16 cellular contexts compared by ENCODE assay signal in genomic region chr16:13139661-13140241, GRCh38.
A peak's percentile ranks its signal among the peaks of the same experiment; 100 is the strongest.
DNase-seq lines count a peak whose midpoint lies in the region; ATAC-seq, FAIRE-seq and TF ChIP-seq lines count a peak whose summit lies in the region.
"Had no signal": no experiment of that assay in that cellular context is flagged by ENCODE, and none has a peak within 500 bp of the region (broad histone marks: within the 10 kb centered on the region; RNA-seq: fewer than 3 reads in every experiment).

No MANE protein-coding gene starts in this region.

- WGBS in HepG2 (ENCODE audit: low lambda C conversion rate), result 28% methylated on average over 3 of the region's 3 CpGs
- WGBS in right lobe of liver (ENCODE audit: insufficient coverage, low coverage, low lambda C conversion rate, missing lambda C conversion rate), result 55% methylated on average over 2 of the region's 3 CpGs
- WGBS in H1 (ENCODE audit: extremely low coverage in 1 of 2, insufficient coverage in 1 of 2, insufficient read length in 1 of 2, insufficient replicate concordance in 2 of 2, low coverage in 1 of 2, low lambda C conversion rate in 2 of 2, missing lambda C conversion rate in 1 of 2), 2 experiments, result 90% methylated on average over 1 of the region's 3 CpGs; no CpG with 5 or more reads in 1 of the 2 experiments
- 85 to 91% methylated on average over 3 of the region's 3 CpGs for WGBS in upper lobe of left lung, 2 donors

- H3K14ac ChIP-seq in H1 (ENCODE audit: insufficient read length), result no peak overlapping the region

- no peak for DNase-seq in HepG2 (ENCODE audit: low spot score)
- DNase-seq in right lobe of liver, result no peak
- no peak for DNase-seq in H1 (ENCODE audit: low read depth in 1 of 2, low spot score in 2 of 2)
- DNase-seq in keratinocyte (ENCODE audit: low read depth, low spot score), result no peak
- no peak for DNase-seq in GM19239 (ENCODE audit: insufficient read length, low spot score)
- DNase-seq in upper lobe of left lung, result no peak
- DNase-seq in NCI-H1048 (lab: John Stamatoyannopoulos, UW), result no peak
- DNase-seq: 8988T; CD8-positive, alpha-beta T cell; DMS 273 treated with DMSO at 0.1 percent for 48 hours; DMS53; DND-41; EL had no signal

- no peak overlapping the region for H3K23ac ChIP-seq in H1 (ENCODE audit: insufficient read length)

- no peak overlapping the region for H2AK5ac ChIP-seq in H1 (ENCODE audit: low read depth, low read length)

- ATAC-seq in HepG2 (no peak), right lobe of liver (no peak), upper lobe of left lung (ENCODE audit: low FRiP score in 2 of 2) (no peak)
- ATAC-seq: CD8-positive, alpha-beta T cell; GM12878 had no signal

- H3K79me2 ChIP-seq in HepG2 (ENCODE audit: insufficient read depth, low read length), result no peaks in the 10 kb centered on the region
- H3K79me2 ChIP-seq in H1 (ENCODE audit: control insufficient read depth in 1 of 2, insufficient read depth in 2 of 2, low read length in 2 of 2), result peaks cover 0 to 10% of the 10 kb centered on the region in 2 experiments; a peak in 1 of 4 replicates
- no peaks in the 10 kb centered on the region for H3K79me2 ChIP-seq in keratinocyte (ENCODE audit: control insufficient read depth, insufficient read depth, low read length)

- no peak for TF ChIP-seq EP300 in HepG2 (IDR thresholded peaks at IDR 0.05; ENCODE audit: low read depth in 2 of 2, low read length in 2 of 2)
- no peak for TF ChIP-seq EP300 in HepG2 (CRISPR knock-in tag; IDR thresholded peaks at IDR 0.05; ENCODE audit: borderline replicate concordance)
- no peak for TF ChIP-seq EP300 in H1 (IDR thresholded peaks at IDR 0.05; ENCODE audit: borderline replicate concordance in 1 of 2, low read depth in 2 of 2, low read length in 2 of 2)
- TF ChIP-seq EP300 in upper lobe of left lung (IDR thresholded peaks at IDR 0.05), result no peak

- no peak overlapping the region for H3K56ac ChIP-seq in H1 (replicated peaks; ENCODE audit: insufficient read length, low read depth, low read length)

- 0 out of 2 replicates have a peak overlapping the region, but pooled peaks have one; percentile 55 for H2BK20ac ChIP-seq in H1 (ENCODE audit: low read length)

- H3K36me3 ChIP-seq in HepG2 (replicated peaks in 1 of 2; ENCODE audit: control insufficient read depth in 1 of 2, insufficient read depth in 2 of 2, low read length in 2 of 2) (no peaks in the 10 kb centered on the region), right lobe of liver (no peaks in the 10 kb centered on the region), H1 (ENCODE audit: control insufficient read depth in 2 of 4, insufficient read depth in 4 of 4, low read length in 3 of 4) (no peaks in the 10 kb centered on the region), keratinocyte (ENCODE audit: control insufficient read depth in 2 of 2, extremely low read depth in 1 of 2, insufficient read depth in 2 of 2, low read length in 2 of 2) (no peaks in the 10 kb centered on the region), upper lobe of left lung (no peaks in the 10 kb centered on the region)
- H3K36me3 ChIP-seq: BLaER1 treated with 17β-estradiol and CSF1 and Interleukin-3, amounts not matched to agents 10 nM and 100 nM; HAP-1 had no signal

- POLR2A ChIA-PET in HepG2 (lab: Yijun Ruan, JAX) (no interaction called here), H1 (lab: Charles Lee; ENCODE audit: partially characterized antibody) (no interaction called here)

- H3K4me2 ChIP-seq in HepG2 (ENCODE audit: low read depth, low read length), result no peak overlapping the region
- no peak overlapping the region for H3K4me2 ChIP-seq in H1 (ENCODE audit: insufficient read depth in 1 of 2, low read depth in 2 of 2, low read length in 2 of 2)
- no peak overlapping the region for H3K4me2 ChIP-seq in keratinocyte (ENCODE audit: control insufficient read depth, extremely low read depth, insufficient read depth, low read depth, low read length)
- H3K4me2 ChIP-seq: BLaER1 treated with 17β-estradiol and CSF1 and Interleukin-3, amounts not matched to agents 10 nM and 100 nM had no signal

- intact Hi-C loops in HepG2 (cut with micrococcal nuclease; ENCODE audit: unreplicated experiment) (no loop called here), right lobe of liver (cut with DNase I) (no loop called here)

- no peak overlapping the region for H4K8ac ChIP-seq in H1 (ENCODE audit: extremely low read depth, insufficient read depth, low read length)

- in situ Hi-C loops in HepG2 (cut with HindIII; ENCODE audit: extremely low pct_ligation_motif_present, low pct_unique_long_range_greater_than_20kb), result no loop called here

- H4K20me1 ChIP-seq in HepG2 (ENCODE audit: insufficient read depth, low read length), result no peaks in the 10 kb centered on the region
- no peaks in the 10 kb centered on the region for H4K20me1 ChIP-seq in H1 (replicated peaks in 1 of 2; ENCODE audit: control insufficient read depth in 1 of 2, insufficient read depth in 2 of 2, low read length in 2 of 2)
- no peaks in the 10 kb centered on the region for H4K20me1 ChIP-seq in keratinocyte (ENCODE audit: control insufficient read depth, extremely low read depth, insufficient read depth, low read length)
- H4K20me1 ChIP-seq: BLaER1 treated with 17β-estradiol and CSF1 and Interleukin-3, amounts not matched to agents 10 nM and 100 nM had no signal

- H3K4ac ChIP-seq in H1 (replicated peaks; ENCODE audit: insufficient read length, low read depth, low read length), result no peak overlapping the region

- dilution Hi-C loops in keratinocyte (cut with MboI; ENCODE audit: extremely low pct_ligation_motif_present, low sequenced_read_pairs), result no loop called here

- H3K9me3 ChIP-seq in HepG2 (ENCODE audit: low read length) (no peaks in the 10 kb centered on the region), right lobe of liver (no peaks in the 10 kb centered on the region), H1 (ENCODE audit: insufficient read depth in 2 of 2, low read depth in 1 of 2, low read length in 1 of 2) (no peaks in the 10 kb centered on the region; a peak in 1 of 4 replicates), keratinocyte (ENCODE audit: control insufficient read depth, low read depth, low read length) (no peaks in the 10 kb centered on the region), upper lobe of left lung (peaks cover 0 to 1% (median 0%) of the 10 kb centered on the region in 4 donors)

- H3K23me2 ChIP-seq in H1 (ENCODE audit: low read depth, low read length), result no peaks in the 10 kb centered on the region

- no peak overlapping the region for H3K27ac ChIP-seq in HepG2 (ENCODE audit: extremely low read length, insufficient read depth, low read length)
- H3K27ac ChIP-seq in right lobe of liver, result no peak overlapping the region
- no peak overlapping the region for H3K27ac ChIP-seq in H1 (ENCODE audit: low read depth, low read length)
- H3K27ac ChIP-seq in keratinocyte (ENCODE audit: control insufficient read depth, insufficient read depth, low read length), result no peak overlapping the region
- H3K27ac ChIP-seq in upper lobe of left lung, result no peak overlapping the region
- H3K27ac ChIP-seq: BLaER1 treated with 17β-estradiol and CSF1 and Interleukin-3, amounts not matched to agents 10 nM and 100 nM had no signal

- peaks cover 2% of the 10 kb centered on the region; the same call in 1 of the 2 replicates for H3K79me1 ChIP-seq in H1 (ENCODE audit: low read depth, low read length)

- H2BK120ac ChIP-seq in H1 (replicated peaks; ENCODE audit: low read depth, low read length), result no peak overlapping the region

- H4K91ac ChIP-seq in H1 (replicated peaks; ENCODE audit: insufficient read length, low read length), result no peak overlapping the region

- no peak for TF ChIP-seq POLR2A in HepG2 (IDR thresholded peaks at IDR 0.05; ENCODE audit: insufficient read depth in 1 of 2, low read depth in 2 of 2, low read length in 2 of 2)
- TF ChIP-seq POLR2A in right lobe of liver (IDR thresholded peaks at IDR 0.05), result no peak
- no peak for TF ChIP-seq POLR2A in H1 (IDR thresholded peaks at IDR 0.05; ENCODE audit: control extremely low read depth in 1 of 2, low read depth in 2 of 2, low read length in 2 of 2)
- no peak for TF ChIP-seq POLR2A in upper lobe of left lung (IDR thresholded peaks at IDR 0.05)

- no peak overlapping the region for H2BK5ac ChIP-seq in H1 (ENCODE audit: low read depth, low read length)

- TF ChIP-seq RAD21 in HepG2 (CRISPR knock-in tag; IDR thresholded peaks at IDR 0.05), result no peak
- no peak for TF ChIP-seq RAD21 in H1 (IDR thresholded peaks at IDR 0.05 in 1 of 2, conservative IDR thresholded peaks at IDR 0.05 in 1 of 2; ENCODE audit: low read depth in 2 of 2, low read length in 2 of 2)

- H3K18ac ChIP-seq in H1 (ENCODE audit: extremely low read depth, low read length), result no peak overlapping the region

- H2BK12ac ChIP-seq in H1 (ENCODE audit: low read depth, low read length), result no peak overlapping the region

- CTCF ChIA-PET in HepG2 (lab: Yijun Ruan, JAX; ENCODE audit: low intra/inter-chr PET ratio, low total read pairs) (no interaction called here), H1 (lab: Charles Lee; ENCODE audit: partially characterized antibody) (no interaction called here)

- H3K4me3 ChIP-seq in HepG2 (replicated peaks in 1 of 3; ENCODE audit: insufficient read depth in 1 of 3, low read depth in 2 of 3, low read length in 3 of 3), result no peak overlapping the region
- H3K4me3 ChIP-seq in right lobe of liver, result no peak overlapping the region
- no peak overlapping the region for H3K4me3 ChIP-seq in H1 (ENCODE audit: extremely low read depth in 1 of 4, insufficient read depth in 2 of 4, low read depth in 3 of 4, low read length in 4 of 4)
- no peak overlapping the region for H3K4me3 ChIP-seq in keratinocyte (ENCODE audit: control insufficient read depth in 2 of 3, extremely low read depth in 1 of 3, insufficient read depth in 2 of 3, low read depth in 1 of 3, low read length in 3 of 3)
- no peak overlapping the region for H3K4me3 ChIP-seq in upper lobe of left lung
- H3K4me3 ChIP-seq: BLaER1 treated with 17β-estradiol and CSF1 and Interleukin-3, amounts not matched to agents 10 nM and 100 nM; GM12878; HAP-1 had no signal

- no TSS peak for BruUV-seq in HepG2 (replicated peaks; lab: Mats Ljungman, UMichigan)

- H4K5ac ChIP-seq in H1 (ENCODE audit: insufficient read length, low read depth, low read length), result no peak overlapping the region

- no peak for TF ChIP-seq CTCF in HepG2 (CRISPR knock-in tag; IDR thresholded peaks at IDR 0.05)
- no peak for TF ChIP-seq CTCF in right lobe of liver (IDR thresholded peaks at IDR 0.05)
- TF ChIP-seq CTCF in H1 (IDR thresholded peaks at IDR 0.05; ENCODE audit: control extremely low read depth in 1 of 3, insufficient read depth in 1 of 3, low read depth in 1 of 3, low read length in 3 of 3), result no peak
- no peak for TF ChIP-seq CTCF in keratinocyte (optimal IDR thresholded peaks at IDR 0.05 in 1 of 3, IDR thresholded peaks at IDR 0.05 in 1 of 3, conservative IDR thresholded peaks at IDR 0.05 in 1 of 3; ENCODE audit: extremely low read depth in 1 of 3, insufficient read depth in 2 of 3, low read length in 3 of 3)
- TF ChIP-seq CTCF in upper lobe of left lung (IDR thresholded peaks at IDR 0.05), result no peak

- no peak overlapping the region for H3K9ac ChIP-seq in HepG2 (ENCODE audit: insufficient read depth, low read depth, low read length)
- no peak overlapping the region for H3K9ac ChIP-seq in H1 (replicated peaks in 1 of 4; ENCODE audit: extremely low read depth in 1 of 4, low read depth in 3 of 4, low read length in 3 of 4)
- no peak overlapping the region for H3K9ac ChIP-seq in keratinocyte (ENCODE audit: control insufficient read depth, extremely low read depth, insufficient read depth, low read length)
- H3K9ac ChIP-seq: BLaER1 treated with 17β-estradiol and CSF1 and Interleukin-3, amounts not matched to agents 10 nM and 100 nM had no signal

- H3K4me1 ChIP-seq in HepG2 (ENCODE audit: insufficient read depth, low read length) (no peaks in the 10 kb centered on the region), right lobe of liver (no peaks in the 10 kb centered on the region), H1 (replicated peaks in 1 of 4; ENCODE audit: control insufficient read depth in 3 of 4, insufficient read depth in 4 of 4, low read length in 3 of 4) (no peaks in the 10 kb centered on the region), keratinocyte (ENCODE audit: control insufficient read depth, extremely low read depth, insufficient read depth, low read length) (peaks cover 2% of the 10 kb centered on the region), upper lobe of left lung (no peaks in the 10 kb centered on the region)
- H3K4me1 ChIP-seq: BLaER1 treated with 17β-estradiol and CSF1 and Interleukin-3, amounts not matched to agents 10 nM and 100 nM; HAP-1 had no signal

- H3K9me1 ChIP-seq in keratinocyte (ENCODE audit: control insufficient read depth, extremely low read depth, insufficient read depth, low read length), result no peaks in the 10 kb centered on the region

- H2AFZ ChIP-seq in HepG2 (ENCODE audit: low read length) (no peak overlapping the region), H1 (ENCODE audit: low read length) (no peak overlapping the region), keratinocyte (ENCODE audit: control insufficient read depth, low read length) (no peak overlapping the region)

- no peak overlapping the region for H2BK15ac ChIP-seq in H1 (ENCODE audit: low read length)

- FAIRE-seq in HepG2 (lab: Jason Lieb, UNC) (no peak), H1 (lab: Jason Lieb, UNC) (no peak), keratinocyte (lab: Jason Lieb, UNC) (peak; percentile 20), GM19239 (lab: Jason Lieb, UNC) (no peak)
- FAIRE-seq: GM12878 had no signal

- H3K27me3 ChIP-seq in HepG2 (ENCODE audit: control insufficient read depth in 1 of 2, insufficient read depth in 2 of 2, low read length in 2 of 2) (no peaks in the 10 kb centered on the region; a peak in 1 of 5 replicates), right lobe of liver (no peaks in the 10 kb centered on the region), H1 (replicated peaks in 1 of 4; ENCODE audit: control insufficient read depth in 3 of 4, extremely low read depth in 1 of 4, insufficient read depth in 3 of 4, low read length in 3 of 4) (no peaks in the 10 kb centered on the region), keratinocyte (ENCODE audit: control insufficient read depth, extremely low read depth, insufficient read depth, low read length) (no peaks in the 10 kb centered on the region), upper lobe of left lung (no peaks in the 10 kb centered on the region)
- H3K27me3 ChIP-seq: BLaER1 treated with 17β-estradiol and CSF1 and Interleukin-3, amounts not matched to agents 10 nM and 100 nM had no signal
